In genomic region chr12:122982963-122983788, GRCh38 we compare ENCODE assay signal across 13 cellular contexts. TPM values are rescaled to one million over a fixed set of nuclear protein-coding genes. Genes with fewer than 3 reads are reported as not detected.
DNase-seq lines count a peak whose midpoint lies in the region; ATAC-seq, FAIRE-seq and TF ChIP-seq lines count a peak whose summit lies in the region.
"Had no signal": no experiment of that assay in that cellular context is flagged by ENCODE, and none has a peak within 500 bp of the region (broad histone marks: within the 10 kb centered on the region; RNA-seq: fewer than 3 reads in every experiment).

No MANE protein-coding gene starts in this region.

- no peaks in the 10 kb centered on the region; the same call in 2 of the 3 replicates for H3K36me3 Mint-ChIP-seq in GM23338 (ENCODE audit: low read depth)
- H3K36me3 Mint-ChIP-seq in astrocyte (ENCODE audit: low read depth, unreplicated experiment): peaks cover 3% of the 10 kb centered on the region
- no peaks in the 10 kb centered on the region for H3K36me3 Mint-ChIP-seq in natural killer cell

- TF ChIP-seq CTCF in 22Rv1 (IDR thresholded peaks at IDR 0.05) (no peak), GM23338 (conservative IDR thresholded peaks at IDR 0.05; ENCODE audit: low read depth in 2 of 2) (peak in 1 of 2 experiments; percentile 12; a peak in 1 of 4 replicates), astrocyte (IDR thresholded peaks at IDR 0.05; ENCODE audit: insufficient read depth, low read depth, low read length) (no peak), natural killer cell (IDR thresholded peaks at IDR 0.05) (no peak), upper lobe of right lung (IDR thresholded peaks at IDR 0.05) (no peak)

- H3K4me2 ChIP-seq in GM23338: no peak overlapping the region
- H3K4me2 ChIP-seq in astrocyte (ENCODE audit: low read length): peak overlapping the region; percentile 93

- H3K9me3 Mint-ChIP-seq in GM23338: no peaks in the 10 kb centered on the region
- no peaks in the 10 kb centered on the region for H3K9me3 Mint-ChIP-seq in astrocyte (ENCODE audit: unreplicated experiment)
- no peaks in the 10 kb centered on the region for H3K9me3 Mint-ChIP-seq in natural killer cell

- DNase-seq in GM23338 (ENCODE audit: low spot score) (no peak), astrocyte (ENCODE audit: low read depth) (no peak), natural killer cell (no peak), upper lobe of right lung (no peak), iPS-NIHi7 (ENCODE audit: extremely low spot score) (no peak), SW480 (ENCODE audit: low spot score) (no peak)
- DNase-seq: NCI-H187 treated with DMSO at 0.1 percent for 48 hours, SJCRH30 had no signal

- no peaks in the 10 kb centered on the region; the same call in 1 of the 2 replicates for H3K36me3 ChIP-seq in GM23338 (ENCODE audit: insufficient read depth)
- no peaks in the 10 kb centered on the region for H3K36me3 ChIP-seq in astrocyte (ENCODE audit: insufficient read depth, low read length)
- peaks cover 5% of the 10 kb centered on the region for H3K36me3 ChIP-seq in upper lobe of right lung
- H3K36me3 ChIP-seq: SJCRH30 had no signal

- H3K27ac ChIP-seq in 22Rv1 (peak overlapping the region; percentile 88), GM23338 (ENCODE audit: low read depth) (no peak overlapping the region), astrocyte (ENCODE audit: low read depth, low read length) (no peak overlapping the region), upper lobe of right lung (no peak overlapping the region)
- H3K27ac ChIP-seq: HL-60, SJCRH30 had no signal

- intact Hi-C loops in natural killer cell (cut with micrococcal nuclease): loop anchor here (5.0 kb wide), 1 partner anchor 169 kb away; the partner anchor contains the start of gene PITPNM2
- intact Hi-C loops in upper lobe of right lung (cut with DNase I): no loop called here

- peak overlapping the region; percentile 89 for H3K9ac ChIP-seq in astrocyte (ENCODE audit: low read length)

- H3K27me3 ChIP-seq in GM23338 (ENCODE audit: insufficient read depth) (no peaks in the 10 kb centered on the region), astrocyte (ENCODE audit: insufficient read depth, low read length) (no peaks in the 10 kb centered on the region), upper lobe of right lung (no peaks in the 10 kb centered on the region)
- H3K27me3 ChIP-seq: SJCRH30 had no signal

- no peaks in the 10 kb centered on the region for H3K9me3 ChIP-seq in astrocyte (ENCODE audit: insufficient read depth, low read depth, low read length)
- no peaks in the 10 kb centered on the region for H3K9me3 ChIP-seq in upper lobe of right lung
- H3K9me3 ChIP-seq: psoas muscle, SJCRH30 had no signal

- FAIRE-seq in astrocyte (lab: Jason Lieb, UNC): no peak
- FAIRE-seq: H54 had no signal

- H3K4me3 Mint-ChIP-seq in GM23338 (peak overlapping the region; percentile 41; the same call in 1 of the 3 replicates), astrocyte (ENCODE audit: unreplicated experiment) (peak overlapping the region; percentile 68), natural killer cell (peak overlapping the region; percentile 59)

- ATAC-seq in GM23338 (no peak), natural killer cell (no peak), GM21529 (IDR thresholded peaks at IDR 0.05; ENCODE audit: unreplicated experiment) (no peak), upper lobe of right lung (no peak)
- ATAC-seq: psoas muscle had no signal

- H4K20me1 ChIP-seq in GM23338 (replicated peaks; ENCODE audit: insufficient read depth) (no peaks in the 10 kb centered on the region), astrocyte (ENCODE audit: insufficient read depth, low read length) (peaks cover 28% of the 10 kb centered on the region)

- H3F3A ChIP-seq in GM23338 (replicated peaks; ENCODE audit: low read depth): no peaks in the 10 kb centered on the region

- H2AFZ ChIP-seq in GM23338: no peak overlapping the region
- H2AFZ ChIP-seq in astrocyte (ENCODE audit: low read depth, low read length): no peak overlapping the region

- H3K27ac Mint-ChIP-seq in GM23338 (no peak overlapping the region), astrocyte (ENCODE audit: unreplicated experiment) (peak overlapping the region; percentile 34), natural killer cell (peak overlapping the region; percentile 58 to 79)

- no peaks in the 10 kb centered on the region for H3K9me2 ChIP-seq in GM23338 (ENCODE audit: insufficient read depth)

- H3K4me3 ChIP-seq in GM23338: no peak overlapping the region
- H3K4me3 ChIP-seq in astrocyte (ENCODE audit: insufficient read depth, low read depth, low read length): no peak overlapping the region
- no peak overlapping the region for H3K4me3 ChIP-seq in upper lobe of right lung
- H3K4me3 ChIP-seq: SJCRH30 had no signal

- H3K4me1 Mint-ChIP-seq in GM23338 (peaks cover 21% of the 10 kb centered on the region), astrocyte (ENCODE audit: low read depth, unreplicated experiment) (peaks cover 29% of the 10 kb centered on the region), natural killer cell (peaks cover 28 to 44% of the 10 kb centered on the region in 2 donors)

- H3K27me3 Mint-ChIP-seq in GM23338 (ENCODE audit: insufficient read depth, low read depth, poor library complexity) (peaks cover 20% of the 10 kb centered on the region), astrocyte (ENCODE audit: low read depth, unreplicated experiment) (no peaks in the 10 kb centered on the region), natural killer cell (ENCODE audit: low read depth in 2 of 2) (no peaks in the 10 kb centered on the region)

- H3K79me2 ChIP-seq in GM23338 (replicated peaks; ENCODE audit: insufficient read depth) (peaks cover 10% of the 10 kb centered on the region; the same call in 1 of the 2 replicates), astrocyte (ENCODE audit: insufficient read depth, low read length) (peaks cover 53% of the 10 kb centered on the region)

- H3K4me1 ChIP-seq in GM23338 (ENCODE audit: insufficient read depth): peaks cover 17% of the 10 kb centered on the region; the same call in 1 of the 2 replicates
- H3K4me1 ChIP-seq in astrocyte (ENCODE audit: insufficient read depth, low read length): peaks cover 43% of the 10 kb centered on the region
- peaks cover 55% of the 10 kb centered on the region for H3K4me1 ChIP-seq in upper lobe of right lung

TF ChIP-seq in GM23338, 12 proteins besides CTCF, POLR2A, EP300 and RAD21 (continues in another document):
- no peak for TF ChIP-seq ZNF114 (CRISPR knock-in tag; IDR thresholded peaks at IDR 0.05)
- no peak for TF ChIP-seq CREB1 (CRISPR knock-in tag; IDR thresholded peaks at IDR 0.05; ENCODE audit: low read depth)
- TF ChIP-seq EZH2 (IDR thresholded peaks at IDR 0.05; ENCODE audit: low read depth, unreplicated experiment): no peak
- no peak for TF ChIP-seq ETS1 (IDR thresholded peaks at IDR 0.05)
- TF ChIP-seq EZH2phosphoT487 (IDR thresholded peaks at IDR 0.05; ENCODE audit: unreplicated experiment): no peak
- no peak for TF ChIP-seq ZNF331 (CRISPR knock-in tag; IDR thresholded peaks at IDR 0.05; ENCODE audit: low read depth)

RNA-seq across cellular contexts. Expression of gene ARL6IP4, which starts 2.7 kb away (rescaled TPM):
- total RNA-seq in GM23338 (2014; rRNA removed; shearing (Covaris generic)): 68.7 and 85.5 TPM in 2 replicates
- polyA plus RNA-seq in GM23338 (2016; fragmentation: Nextera tagmentation; extraction: Ambion mirVana): 169 and 176 TPM in 2 replicates
- total RNA-seq in astrocyte: 121 and 122 TPM in 2 replicates
- 100 to 1,000 TPM in 2 of 3 donors, 10 to 100 TPM in 1; 97.2 to 136 (median 116) TPM for total RNA-seq in natural killer cell
- total RNA-seq in upper lobe of right lung: 124 TPM

RNA-seq across cellular contexts. Expression of gene OGFOD2, which starts 8.1 kb away (rescaled TPM):
- total RNA-seq in GM23338 (2014; rRNA removed; shearing (Covaris generic)): 11.6 and 16.1 TPM in 2 replicates
- polyA plus RNA-seq in GM23338 (2016; fragmentation: Nextera tagmentation; extraction: Ambion mirVana): 13.1 and 14.3 TPM in 2 replicates
- 13.3 and 16.1 TPM in 2 replicates for total RNA-seq in astrocyte
- 10 to 100 TPM; 16.6 to 23.7 (median 20.7) TPM for total RNA-seq in natural killer cell
- total RNA-seq in upper lobe of right lung: 13.7 TPM

RNA-seq across cellular contexts. Expression of gene ABCB9, which starts 16.9 kb away (rescaled TPM):
- 7.0 and 7.7 TPM in 2 replicates for total RNA-seq in GM23338 (2014; rRNA removed; shearing (Covaris generic))
- polyA plus RNA-seq in GM23338 (2016; fragmentation: Nextera tagmentation; extraction: Ambion mirVana): 1.2 and 1.4 TPM in 2 replicates
- total RNA-seq in astrocyte (11.6 and 12.9 TPM in 2 replicates), natural killer cell (1 to 10 TPM; 2.4 to 4.0 (median 3.3) TPM), upper lobe of right lung (5.2 TPM)
